7 cellular contexts compared by ENCODE assay signal in the genomic region with DNA sequence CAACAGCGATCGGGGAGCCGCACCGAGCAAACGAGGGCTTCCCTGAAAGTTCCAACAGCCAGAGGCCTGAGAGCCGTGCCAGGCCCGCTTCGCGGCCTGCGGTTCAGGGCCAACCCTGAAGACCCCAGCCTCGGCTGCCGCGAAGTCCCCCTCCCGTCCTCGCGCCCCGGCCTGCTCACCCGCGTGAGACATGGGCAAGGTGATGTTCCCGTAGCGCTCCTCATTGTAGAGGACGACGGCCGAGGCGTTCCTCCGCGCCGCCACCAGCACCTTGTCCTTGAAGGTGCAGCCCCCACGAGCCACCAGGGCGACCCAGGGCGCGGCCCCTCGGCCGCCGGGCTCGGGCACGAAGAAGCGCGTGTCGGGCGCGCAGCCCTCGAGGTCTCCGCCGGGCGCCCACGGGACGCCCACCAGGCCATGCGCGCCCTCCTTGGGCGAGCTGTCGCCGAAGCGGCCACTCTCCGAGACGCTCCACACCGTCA. TPM values are rescaled to one million over a fixed set of nuclear protein-coding genes. Genes with fewer than 3 reads are reported as not detected.
DNase-seq lines count a peak whose midpoint lies in the region; ATAC-seq and TF ChIP-seq lines count a peak whose summit lies in the region.

No MANE protein-coding gene starts in this region.

- no peaks in the 10 kb centered on the region for H3K27me3 ChIP-seq in mammary epithelial cell (ENCODE audit: insufficient read depth, low read length)
- no peaks in the 10 kb centered on the region for H3K27me3 ChIP-seq in stomach

- POLR2A ChIA-PET in RWPE1 (lab: Yijun Ruan, JAX; ENCODE audit: low non-redundant PET), result interaction anchor here (0.6 to 1.7 kb wide), 2 partner anchors 20 to 381 kb away, joined by 5 to 11 read pairs; no protein-coding TSS in a partner anchor

- BruUV-seq in mammary epithelial cell (replicated peaks; lab: Mats Ljungman, UMichigan), result TSS peak; percentile 22

- peak; percentile 20 for DNase-seq in RWPE1 (ENCODE audit: low spot score)
- peak; percentile 37 for DNase-seq in mammary epithelial cell
- peak; percentile 57 for DNase-seq in left lobe of liver (ENCODE audit: low spot score)
- DNase-seq in stomach, result no peak
- no peak for DNase-seq in COLO668 (lab: John Stamatoyannopoulos, UW; ENCODE audit: unreplicated experiment)

- no peak for TF ChIP-seq POLR2A in stomach (IDR thresholded peaks at IDR 0.05)

- peak overlapping the region; percentile 97 for H2AFZ ChIP-seq in mammary epithelial cell (ENCODE audit: low read depth, low read length)

- dilution Hi-C loops in mammary epithelial cell (cut with HindIII; ENCODE audit: low sequenced_read_pairs), result no loop called here

- H4K20me1 ChIP-seq in mammary epithelial cell (ENCODE audit: insufficient read depth, low read length), result peaks cover 7% of the 10 kb centered on the region

- ATAC-seq in GM18861 (IDR thresholded peaks at IDR 0.05; ENCODE audit: unreplicated experiment) (peak; percentile 1), HG02840 (IDR thresholded peaks at IDR 0.05; ENCODE audit: low FRiP score, unreplicated experiment) (peak; percentile 18), left lobe of liver (peak; percentile 27)

- H3K27ac ChIP-seq in RWPE1 (peak overlapping the region; percentile 85), mammary epithelial cell (ENCODE audit: insufficient read depth, low read depth, low read length) (peak overlapping the region; percentile 83), stomach (peak overlapping the region; percentile 87 to 95 (median 94))

- CTCF ChIA-PET in RWPE1 (lab: Yijun Ruan, JAX) (interaction anchor here (0.6 to 1.6 kb wide), 2 partner anchors 34 to 78 kb away, joined by 3 to 5 read pairs; no protein-coding TSS in a partner anchor), mammary epithelial cell (lab: Charles Lee; ENCODE audit: low non-redundant PET) (interaction anchor here (0.8 kb wide), 1 partner anchor 30 kb away, joined by 3 read pairs; no protein-coding TSS in a partner anchor)

- peaks cover 29% of the 10 kb centered on the region for H3K4me1 ChIP-seq in mammary epithelial cell (ENCODE audit: insufficient read depth, low read length)
- peaks cover 26 to 60% (median 41%) of the 10 kb centered on the region in 4 donors for H3K4me1 ChIP-seq in stomach

- H3K4me3 ChIP-seq in mammary epithelial cell (replicated peaks in 1 of 3; ENCODE audit: insufficient read depth in 1 of 3, low read depth in 2 of 3, low read length in 3 of 3), result peak overlapping the region; percentile 46 to 71 (median 66)
- peak overlapping the region; percentile 79 to 92 (median 89) for H3K4me3 ChIP-seq in stomach

- TF ChIP-seq CTCF in RWPE1 (conservative IDR thresholded peaks at IDR 0.05; ENCODE audit: low read depth) (no peak), mammary epithelial cell (conservative IDR thresholded peaks at IDR 0.05 in 1 of 2, IDR thresholded peaks at IDR 0.05 in 1 of 2; ENCODE audit: extremely low read depth in 1 of 2, insufficient read depth in 1 of 2, low read depth in 1 of 2, low read length in 2 of 2) (no peak), stomach (IDR thresholded peaks at IDR 0.05) (no peak)

- intact Hi-C loops in mammary epithelial cell (cut with micrococcal nuclease) (loop anchor here (1.0 kb wide), 1 partner anchor 19 kb away; no protein-coding TSS in a partner anchor), stomach (cut with DNase I; ENCODE audit: low total_unique reads) (no loop called here)

- no peaks in the 10 kb centered on the region for H3K36me3 ChIP-seq in mammary epithelial cell (ENCODE audit: insufficient read depth, low read length)
- no peaks in the 10 kb centered on the region for H3K36me3 ChIP-seq in stomach

- WGBS in mammary epithelial cell (ENCODE audit: low coverage, missing lambda C conversion rate), result 3% methylated on average over 20 of the region's 57 CpGs
- WGBS in stomach, 5 donors, result 0 to 5% (median 1%) methylated on average over 21 to 57 of the region's 57 CpGs

- TF ChIP-seq EP300 in stomach (IDR thresholded peaks at IDR 0.05), result no peak

- H3K4me2 ChIP-seq in mammary epithelial cell (ENCODE audit: insufficient read depth, low read depth, low read length), result peak overlapping the region; percentile 95

- H3K9ac ChIP-seq in mammary epithelial cell (ENCODE audit: insufficient read depth, low read length), result peak overlapping the region; percentile 91

- in situ Hi-C loops in mammary epithelial cell (cut with MboI; ENCODE audit: low sequenced_read_pairs in 2 of 2), result no loop called here

- H3K79me2 ChIP-seq in mammary epithelial cell (ENCODE audit: insufficient read depth, low read length), result peaks cover 55% of the 10 kb centered on the region

- no peaks in the 10 kb centered on the region for H3K9me3 ChIP-seq in mammary epithelial cell (replicated peaks; ENCODE audit: insufficient read depth, low read length)
- no peaks in the 10 kb centered on the region for H3K9me3 ChIP-seq in stomach

RNA-seq across cellular contexts. Expression of gene RNF149, which starts 0.5 kb away (rescaled TPM):
- total RNA-seq in mammary epithelial cell (10 to 100 TPM; 53.0 to 55.8 TPM), left lobe of liver (18.6 TPM), stomach (100 to 1,000 TPM in 1 of 5 donors, 10 to 100 TPM in 4; 25.7 to 154 (median 48.4) TPM)
- polyA plus RNA-seq in mammary epithelial cell (25.0 TPM), stomach (10 to 100 TPM; 14.8 to 34.9 (median 17.6) TPM)
- 80.4 TPM for polyA minus RNA-seq in mammary epithelial cell

RNA-seq across cellular contexts. Expression of gene CNOT11, which starts 55.3 kb away (rescaled TPM):
- total RNA-seq in mammary epithelial cell (10 to 100 TPM; 43.8 to 53.7 TPM), left lobe of liver (17.8 TPM), stomach (10 to 100 TPM in 4 of 5 donors, 1 to 10 TPM in 1; 9.3 to 71.4 (median 25.3) TPM)
- polyA plus RNA-seq in mammary epithelial cell (64.3 TPM), stomach (10 to 100 TPM; 16.1 to 26.6 (median 21.3) TPM)
- polyA minus RNA-seq in mammary epithelial cell, result 186 TPM

Comparison
In these comparisons a context has a peak if more than half of its experiments do, and no peak if none do; other contexts are left out.
1. DNase-seq: peak in RWPE1 (single experiment), mammary epithelial cell (single experiment) and left lobe of liver (single experiment); none in stomach (single experiment) and COLO668 (single experiment).
2. Peak in every context shown above with its lines, with median percentiles within 50 percentile points of each other: ATAC-seq and H3K27ac ChIP-seq.